In the genomic region with DNA sequence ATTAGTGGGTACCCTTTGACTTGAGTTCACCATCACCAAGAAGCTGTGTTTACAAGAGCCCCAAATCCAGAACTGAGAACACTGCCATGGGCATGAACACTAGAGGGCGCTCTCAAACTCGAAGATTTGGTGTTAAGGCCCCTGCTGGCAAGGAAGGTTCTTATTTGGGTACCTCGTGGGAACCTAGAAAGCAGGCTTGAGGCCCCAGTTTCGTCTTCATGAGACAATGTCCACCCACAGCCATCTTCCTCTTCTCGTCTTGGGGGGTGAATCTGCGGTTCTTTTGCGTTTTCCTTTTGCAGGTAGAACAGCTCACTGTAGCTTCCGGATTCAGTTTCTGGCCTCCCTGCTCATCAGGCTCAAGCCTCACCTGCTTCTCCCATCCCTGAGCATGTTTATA, we compare ENCODE assay signal across 8 cellular contexts.
DNase-seq lines count a peak whose midpoint lies in the region; ATAC-seq and TF ChIP-seq lines count a peak whose summit lies in the region.

No MANE protein-coding gene starts in this region.

- H3K4me2 ChIP-seq in PC-9 = no peak overlapping the region

- TF ChIP-seq EP300 in tibial nerve (IDR thresholded peaks at IDR 0.05) = no peak

- H3F3A ChIP-seq in PC-9 (ENCODE audit: insufficient read depth, low read depth) = 0 out of 2 replicates have a peak, but pooled peaks cover 3% of the 10 kb centered on the region

- no peaks in the 10 kb centered on the region for H4K20me1 ChIP-seq in PC-9 (ENCODE audit: insufficient read depth)

- POLR2A ChIA-PET in PC-9 (lab: Charles Lee; ENCODE audit: unreplicated experiment) = no interaction called here

- no peak overlapping the region for H3K4me3 ChIP-seq in PC-9
- no peak overlapping the region for H3K4me3 ChIP-seq in breast epithelium
- H3K4me3 ChIP-seq in left lung = no peak overlapping the region
- H3K4me3 ChIP-seq in tibial nerve = no peak overlapping the region

- no peaks in the 10 kb centered on the region for H3K79me2 ChIP-seq in PC-9 (ENCODE audit: low read depth)

- H3K27ac ChIP-seq in PC-9 (no peak overlapping the region), breast epithelium (no peak overlapping the region), left lung (no peak overlapping the region), tibial nerve (no peak overlapping the region)

- ATAC-seq in GM21360 (IDR thresholded peaks at IDR 0.05; ENCODE audit: unreplicated experiment) (peak; percentile 80), HG03520 (IDR thresholded peaks at IDR 0.05; ENCODE audit: unreplicated experiment) (peak; percentile 76), left lung (peak; percentile 79)

- peak; percentile 4 to 64 (median 48) for DNase-seq in NCI-H1417 (lab: John Stamatoyannopoulos, UW)
- DNase-seq in NCI-H1417 treated with DMSO at 0.1 percent for 48 hours (lab: John Stamatoyannopoulos, UW) = no peak
- peak; percentile 49 to 66 for DNase-seq in PC-9
- DNase-seq in breast epithelium (ENCODE audit: low spot score in 2 of 2) = no peak
- no peak for DNase-seq in left lung
- DNase-seq in tibial nerve (ENCODE audit: low spot score in 2 of 2) = peak in 1 of 2 donors; percentile 59

- H3K4me1 ChIP-seq in PC-9 (replicated peaks; ENCODE audit: insufficient read depth) (peaks cover 19% of the 10 kb centered on the region), breast epithelium (no peaks in the 10 kb centered on the region), left lung (no peaks in the 10 kb centered on the region), tibial nerve (peaks cover 0 to 19% (median 5%) of the 10 kb centered on the region in 4 donors)

- TF ChIP-seq CTCF in PC-9 (conservative IDR thresholded peaks at IDR 0.05) (peak; percentile 95), breast epithelium (IDR thresholded peaks at IDR 0.05) (peak in 2 of 3 donors; percentile 13 to 35), left lung (IDR thresholded peaks at IDR 0.05) (peak; percentile 42 to 44), tibial nerve (IDR thresholded peaks at IDR 0.05) (peak; percentile 28 to 43 (median 32))

- H3K27me3 ChIP-seq in PC-9 (ENCODE audit: insufficient read depth, low read depth) (no peaks in the 10 kb centered on the region), breast epithelium (no peaks in the 10 kb centered on the region), left lung (no peaks in the 10 kb centered on the region), tibial nerve (no peaks in the 10 kb centered on the region)

- CTCF ChIA-PET in PC-9 (lab: Charles Lee) = no interaction called here

- 57 to 64% methylated on average over 8 of the region's 8 CpGs for WGBS in tibial nerve, 2 donors

- intact Hi-C loops in PC-9 (cut with micrococcal nuclease; ENCODE audit: unreplicated experiment) = loop anchor here (10.0 kb wide), 1 partner anchor 183 kb away; a partner anchor contains a TSS
- intact Hi-C loops in breast epithelium (cut with DNase I; ENCODE audit: low total_unique reads) = no loop called here
- intact Hi-C loops in left lung (cut with DNase I) = no loop called here

- no peaks in the 10 kb centered on the region for H3K9me2 ChIP-seq in PC-9 (ENCODE audit: insufficient read depth)

- H3K9me3 ChIP-seq in PC-9 (ENCODE audit: insufficient read depth, low read depth) = no peaks in the 10 kb centered on the region; the same call in 1 of the 2 replicates
- H3K9me3 ChIP-seq in breast epithelium = no peaks in the 10 kb centered on the region
- H3K9me3 ChIP-seq in left lung = no peaks in the 10 kb centered on the region
- H3K9me3 ChIP-seq in tibial nerve = no peaks in the 10 kb centered on the region

- H2AFZ ChIP-seq in PC-9 = no peak overlapping the region

- no peak for TF ChIP-seq POLR2A in breast epithelium (IDR thresholded peaks at IDR 0.05)
- no peak for TF ChIP-seq POLR2A in tibial nerve (IDR thresholded peaks at IDR 0.05)

- H3K36me3 ChIP-seq in PC-9 (ENCODE audit: low read depth) (no peaks in the 10 kb centered on the region), breast epithelium (no peaks in the 10 kb centered on the region), left lung (no peaks in the 10 kb centered on the region), tibial nerve (no peaks in the 10 kb centered on the region)

- BruUV-seq in PC-9 (replicated peaks; lab: Mats Ljungman, UMichigan) = no TSS peak

Comparison
In these comparisons a context has a peak if more than half of its experiments do, and no peak if none do; other contexts are left out.
1. DNase-seq: peak in NCI-H1417 (3 of 3) and PC-9 (2 of 2); none in NCI-H1417 treated with DMSO at 0.1 percent for 48 hours (single experiment), breast epithelium (0 of 2) and left lung (0 of 2).
2. CTCF ChIP-seq: peak in every context shown above with its lines; median percentile 95 in PC-9; 43 in left lung; 32 in tibial nerve; 24 in breast epithelium.
3. Peak in every context shown above with its lines, with median percentiles within 50 percentile points of each other: ATAC-seq.